ENCODE assay signal across 11 cellular contexts in the genomic region with DNA sequence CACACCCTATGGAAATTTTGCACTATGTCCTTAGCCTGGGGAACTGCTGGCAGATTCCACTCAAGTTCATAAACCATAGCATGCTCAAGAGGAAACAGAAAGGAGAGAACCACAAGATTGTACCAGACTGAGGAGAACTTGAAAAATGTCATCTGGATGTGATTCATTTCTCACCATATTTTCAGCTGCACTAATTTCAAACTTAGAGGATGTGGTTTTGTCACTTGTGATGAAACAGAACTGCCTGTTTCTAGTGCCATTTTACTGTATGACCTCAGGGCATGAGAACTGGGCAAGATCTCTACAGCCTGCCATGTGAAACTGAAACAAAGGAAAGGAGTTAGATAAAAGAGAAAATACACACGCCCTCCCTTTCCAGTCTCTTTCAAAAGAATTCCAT.
A peak's percentile ranks its signal among the peaks of the same experiment; 100 is the strongest.
DNase-seq lines count a peak whose midpoint lies in the region; ATAC-seq and TF ChIP-seq lines count a peak whose summit lies in the region.
"Had no signal": no experiment of that assay in that cellular context is flagged by ENCODE, and none has a peak within 500 bp of the region (broad histone marks: within the 10 kb centered on the region; RNA-seq: fewer than 3 reads in every experiment).

No MANE protein-coding gene starts in this region.

- H3K27me3 ChIP-seq in kidney epithelial cell (ENCODE audit: control insufficient read depth, insufficient read depth, low read length) (no peaks in the 10 kb centered on the region), ovary (no peaks in the 10 kb centered on the region)
- H3K27me3 ChIP-seq: cardiac muscle cell had no signal

- no peaks in the 10 kb centered on the region for H3K9me3 ChIP-seq in ovary

- H3K4me3 ChIP-seq in kidney epithelial cell (ENCODE audit: low read depth, low read length) (no peak overlapping the region), ovary (no peak overlapping the region)
- H3K4me3 ChIP-seq: cardiac muscle cell had no signal

- DNase-seq in COLO829 (ENCODE audit: low spot score) (peak; percentile 17), HS-5 (ENCODE audit: low read depth) (peak; percentile 75), amniotic stem cell (lab: John Stamatoyannopoulos, UW) (peak; percentile 23), kidney epithelial cell (ENCODE audit: low read depth) (peak; percentile 39), ovary (no peak), NCI-H526 treated with DMSO at 0.1 percent for 48 hours (lab: John Stamatoyannopoulos, UW) (no peak), substantia nigra (lab: John Stamatoyannopoulos, UW) (no peak)
- DNase-seq: activated CD4-positive, alpha-beta T cell treated with anti-CD3 and anti-CD28 coated beads for 48 hours had no signal

- 59 to 67% (median 62%) methylated on average over 1 of the region's 1 CpG for WGBS in ovary, 3 donors

- no peak for TF ChIP-seq POLR2A in ovary (IDR thresholded peaks at IDR 0.05)

- intact Hi-C loops in ovary (cut with DNase I), result no loop called here

- TF ChIP-seq EP300 in ovary (IDR thresholded peaks at IDR 0.05), result no peak

- H3K27ac ChIP-seq in ovary, result no peak overlapping the region
- no peak overlapping the region for H3K27ac ChIP-seq in substantia nigra (ENCODE audit: low read depth, low read length, poor library complexity, severe bottlenecking)
- H3K27ac ChIP-seq: cardiac muscle cell had no signal

- no peaks in the 10 kb centered on the region for H3K36me3 ChIP-seq in kidney epithelial cell (ENCODE audit: control insufficient read depth, insufficient read depth, low read length)
- no peaks in the 10 kb centered on the region for H3K36me3 ChIP-seq in ovary
- H3K36me3 ChIP-seq: cardiac muscle cell had no signal

- TF ChIP-seq CTCF in kidney epithelial cell (IDR thresholded peaks at IDR 0.05; ENCODE audit: insufficient read depth, low read length, poor library complexity, severe bottlenecking), result no peak
- TF ChIP-seq CTCF in ovary (IDR thresholded peaks at IDR 0.05), result no peak

- ATAC-seq in GM18861 (IDR thresholded peaks at IDR 0.05; ENCODE audit: unreplicated experiment), result no peak
- ATAC-seq: Panc1 had no signal

- no peaks in the 10 kb centered on the region for H3K4me1 ChIP-seq in ovary (ENCODE audit: insufficient read depth)

Comparison
In these comparisons a context has a peak if more than half of its experiments do, and no peak if none do; other contexts are left out.
1. DNase-seq: peak in COLO829 (single experiment), HS-5 (single experiment), amniotic stem cell (single experiment) and kidney epithelial cell (single experiment); none in ovary (0 of 5), NCI-H526 treated with DMSO at 0.1 percent for 48 hours (single experiment) and substantia nigra (0 of 49).